ENCODE assay signal across 1 cellular context in genomic region chr9:117403403-117403811, GRCh38.
TF ChIP-seq lines count a peak whose summit lies in the region.

No MANE protein-coding gene starts in this region.

TF ChIP-seq in WTC11, 78 proteins besides CTCF, POLR2A, EP300 and RAD21 (continued from another document):
- TF ChIP-seq MLX (CRISPR knock-in tag; IDR thresholded peaks at IDR 0.05) (no peak), E2F5 (CRISPR knock-in tag; IDR thresholded peaks at IDR 0.05) (no peak), SP1 (CRISPR knock-in tag; conservative IDR thresholded peaks at IDR 0.05) (no peak), FOXP4 (CRISPR knock-in tag; IDR thresholded peaks at IDR 0.05) (no peak), KAT7 (CRISPR knock-in tag; IDR thresholded peaks at IDR 0.05; ENCODE audit: borderline replicate concordance) (no peak), NFE2L1 (CRISPR knock-in tag; IDR thresholded peaks at IDR 0.05) (no peak)
